In the genomic region with DNA sequence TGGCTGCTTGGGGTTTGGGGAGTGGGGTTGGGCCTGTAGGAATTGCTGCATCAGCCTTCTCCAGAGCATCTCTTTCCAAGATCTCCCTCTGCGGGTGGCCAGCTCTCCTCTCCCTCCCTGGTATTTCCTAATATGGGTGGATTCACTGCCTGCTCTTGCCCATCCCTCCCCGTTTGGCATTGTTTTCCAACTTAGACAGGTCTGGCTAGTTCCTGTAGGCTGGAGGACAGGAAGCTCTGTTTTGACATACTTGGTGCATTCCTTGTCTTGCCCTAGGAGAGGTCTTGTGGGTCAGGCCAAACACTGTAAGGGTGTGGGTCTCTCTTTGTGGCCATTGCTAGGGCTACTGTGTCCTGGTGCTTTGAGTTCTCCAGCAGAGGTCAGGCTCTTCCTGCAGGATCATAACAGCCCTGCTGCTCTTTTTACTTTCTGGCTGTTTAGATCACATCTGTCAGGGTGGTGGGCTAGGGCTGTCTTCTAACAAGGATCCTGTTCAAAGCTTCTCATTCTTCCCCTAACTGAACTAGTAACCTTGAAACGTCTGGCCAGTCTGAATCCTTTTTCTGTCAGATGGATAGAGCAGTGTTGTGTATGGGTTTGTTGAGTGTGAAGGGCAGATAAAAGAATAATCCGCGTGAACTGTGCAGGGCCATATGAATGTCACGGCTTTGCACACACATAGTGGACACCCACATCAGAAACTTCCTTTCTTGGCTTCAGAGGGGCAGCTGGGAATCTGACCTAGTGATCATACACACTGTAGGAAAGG, we compare ENCODE assay signal across 8 cellular contexts. TPM values are rescaled to one million over a fixed set of nuclear protein-coding genes. Genes with fewer than 3 reads are reported as not detected.
DNase-seq lines count a peak whose midpoint lies in the region; ATAC-seq, FAIRE-seq and TF ChIP-seq lines count a peak whose summit lies in the region.

No MANE protein-coding gene starts in this region.

- H3K4me1 ChIP-seq in SK-N-SH (ENCODE audit: control insufficient read depth in 1 of 2, insufficient read depth in 2 of 2, low read depth in 1 of 2, low read length in 1 of 2) (peaks cover 0 to 5% of the 10 kb centered on the region in 2 experiments; a peak in 1 of 4 replicates), trophoblast cell (ENCODE audit: control insufficient read depth in 1 of 2, insufficient read depth in 2 of 2, low read length in 2 of 2) (peaks cover 6 to 11% of the 10 kb centered on the region in 2 experiments)

- peak overlapping the region; percentile 70 for H2BK12ac ChIP-seq in trophoblast cell (ENCODE audit: low read length)

- CTCF ChIA-PET in SK-N-SH (lab: Yijun Ruan, JAX) = interaction anchor here (0.6 to 3.5 kb wide), 4 partner anchors 12 to 25 kb away, joined by 3 to 14 read pairs (median 4); no protein-coding TSS in a partner anchor

- intact Hi-C loops in posterior vena cava (cut with DNase I) = loop anchor here in 1 of 2 donors (10.0 kb wide), 2 partner anchors 47 to 1553 kb away; no protein-coding TSS in a partner anchor

- no peak overlapping the region for H3K9ac ChIP-seq in SK-N-SH
- H3K9ac ChIP-seq in trophoblast cell (ENCODE audit: low read length) = no peak overlapping the region

- peak overlapping the region; percentile 9 for H2AK5ac ChIP-seq in trophoblast cell (ENCODE audit: low read length)

- H3K23ac ChIP-seq in trophoblast cell (ENCODE audit: low read length) = no peak overlapping the region

- peak overlapping the region; percentile 42 for H4K91ac ChIP-seq in trophoblast cell (ENCODE audit: low read depth, low read length)

- 72% methylated on average over 6 of the region's 6 CpGs for WGBS in SK-N-SH (ENCODE audit: low lambda C conversion rate)
- WGBS in trophoblast cell (ENCODE audit: extremely low coverage, insufficient coverage, insufficient read length) = no CpG with 5 or more reads among the region's 6 CpGs

- no peak for ATAC-seq in HG02852 (IDR thresholded peaks at IDR 0.05; ENCODE audit: unreplicated experiment)

- H3K36me3 ChIP-seq in SK-N-SH (replicated peaks in 1 of 2; ENCODE audit: control insufficient read depth in 1 of 2, insufficient read depth in 2 of 2, low read length in 1 of 2) (peaks cover 35 to 65% of the 10 kb centered on the region in 2 experiments), trophoblast cell (ENCODE audit: control insufficient read depth in 1 of 2, insufficient read depth in 2 of 2, low read length in 2 of 2) (peaks cover 26 to 37% of the 10 kb centered on the region in 2 experiments)

- peaks cover 26% of the 10 kb centered on the region for H4K20me1 ChIP-seq in SK-N-SH (ENCODE audit: insufficient read depth)

- H2BK120ac ChIP-seq in trophoblast cell (ENCODE audit: insufficient read depth, low read length, poor library complexity) = peak overlapping the region; percentile 61

- H2AFZ ChIP-seq in SK-N-SH (ENCODE audit: low read depth) (no peak overlapping the region), trophoblast cell (ENCODE audit: insufficient read depth, low read length, poor library complexity) (no peak overlapping the region)

- H3K4me3 ChIP-seq in SK-N-SH (ENCODE audit: low read depth in 2 of 2, low read length in 1 of 2) (peak overlapping the region in 1 of 2 experiments; percentile 27; a peak in 1 of 4 replicates), foreskin fibroblast (ENCODE audit: low read depth in 1 of 2, low read length in 2 of 2) (no peak overlapping the region), trophoblast cell (ENCODE audit: low read depth, low read length) (no peak overlapping the region)

- TF ChIP-seq CTCF in SK-N-SH (IDR thresholded peaks at IDR 0.05) (peak; percentile 59), foreskin fibroblast (IDR thresholded peaks at IDR 0.05; ENCODE audit: low read depth, low read length) (peak; percentile 81)

- TF ChIP-seq RAD21 in SK-N-SH (IDR thresholded peaks at IDR 0.05; ENCODE audit: low read length) = peak; percentile 42

- no peaks in the 10 kb centered on the region for H3K27me3 ChIP-seq in SK-N-SH (ENCODE audit: insufficient read depth)
- no peaks in the 10 kb centered on the region for H3K27me3 ChIP-seq in trophoblast cell (ENCODE audit: insufficient read depth, low read length)

- peak overlapping the region; percentile 55 for H3K14ac ChIP-seq in trophoblast cell (ENCODE audit: low read length)

- H2BK5ac ChIP-seq in trophoblast cell (ENCODE audit: low read depth, low read length, poor library complexity) = peak overlapping the region; percentile 90

- POLR2A ChIA-PET in SK-N-SH (lab: Yijun Ruan, JAX) = no interaction called here

- H3K4ac ChIP-seq in trophoblast cell (ENCODE audit: low read depth, low read length) = no peak overlapping the region

- no peak for TF ChIP-seq EP300 in SK-N-SH (IDR thresholded peaks at IDR 0.05; ENCODE audit: borderline replicate concordance in 1 of 2, low read depth in 1 of 2, low read length in 1 of 2)

- peak overlapping the region; percentile 44 for H4K8ac ChIP-seq in trophoblast cell (ENCODE audit: low read depth, low read length)

- H3K18ac ChIP-seq in trophoblast cell (ENCODE audit: low read length) = peak overlapping the region; percentile 42

- DNase-seq in EL (peak; percentile 81), SK-N-SH (no peak), foreskin fibroblast (peak; percentile 26 to 54), trophoblast cell (peak; percentile 96 to 98), posterior vena cava (ENCODE audit: low spot score) (no peak), NCI-H187 treated with DMSO at 0.1 percent for 48 hours (lab: John Stamatoyannopoulos, UW) (no peak), GM12891 (ENCODE audit: insufficient read length, low spot score) (no peak)

- H3K9me3 ChIP-seq in SK-N-SH (no peaks in the 10 kb centered on the region), trophoblast cell (ENCODE audit: insufficient read depth, low read depth, low read length) (no peaks in the 10 kb centered on the region)

- peak overlapping the region in 1 of 2 experiments; percentile 11; a peak in 1 of 4 replicates for H3K27ac ChIP-seq in SK-N-SH (ENCODE audit: low read depth in 2 of 2, low read length in 1 of 2)
- H3K27ac ChIP-seq in trophoblast cell (ENCODE audit: low read depth, low read length) = peak overlapping the region; percentile 88

- H4K12ac ChIP-seq in trophoblast cell (ENCODE audit: low read depth, low read length) = no peak overlapping the region

- FAIRE-seq in GM12891 (lab: Jason Lieb, UNC) = no peak

- TF ChIP-seq POLR2A in GM12891 (IDR thresholded peaks at IDR 0.05; ENCODE audit: low read depth, low read length) = no peak

- H3K79me2 ChIP-seq in SK-N-SH (ENCODE audit: insufficient read depth) (peaks cover 29% of the 10 kb centered on the region), trophoblast cell (ENCODE audit: control insufficient read depth, insufficient read depth, low read length, poor library complexity) (peaks cover 2% of the 10 kb centered on the region)

- H3F3A ChIP-seq in SK-N-SH (replicated peaks; ENCODE audit: insufficient read depth) = peaks cover 10% of the 10 kb centered on the region

- peaks cover 23% of the 10 kb centered on the region for H3K79me1 ChIP-seq in trophoblast cell (ENCODE audit: low read length)

- no peak overlapping the region for H3K4me2 ChIP-seq in SK-N-SH
- no peak overlapping the region for H3K4me2 ChIP-seq in trophoblast cell (ENCODE audit: low read length)

- H3K9me2 ChIP-seq in SK-N-SH = no peaks in the 10 kb centered on the region

TF ChIP-seq in SK-N-SH, 30 proteins besides CTCF, POLR2A, EP300 and RAD21:
- TF ChIP-seq SMC3 (IDR thresholded peaks at IDR 0.05; ENCODE audit: low read depth, low read length) (peak; percentile 17; the same call in 1 of the 2 replicates), MAX (IDR thresholded peaks at IDR 0.05; ENCODE audit: low read depth) (no peak), TEAD4 (IDR thresholded peaks at IDR 0.05; ENCODE audit: borderline replicate concordance, insufficient read depth) (no peak)

TF ChIP-seq in GM12891, 5 proteins besides CTCF, POLR2A, EP300 and RAD21:
- TF ChIP-seq POLR2AphosphoS5 (IDR thresholded peaks at IDR 0.05; ENCODE audit: low read depth, low read length) (no peak), TAF1 (IDR thresholded peaks at IDR 0.05; ENCODE audit: low read depth, low read length) (no peak), POU2F2 (IDR thresholded peaks at IDR 0.05; ENCODE audit: low read depth, low read length) (no peak), PAX5 (IDR thresholded peaks at IDR 0.05; ENCODE audit: insufficient read depth, low read length, severe bottlenecking) (no peak), SPI1 (IDR thresholded peaks at IDR 0.05; ENCODE audit: low read depth, low read length) (no peak)

RNA-seq across cellular contexts. Expression of gene MICALL1, which starts 18.3 kb away (rescaled TPM):
- 12.9 and 15.2 TPM in 2 replicates for polyA plus RNA-seq in SK-N-SH (2012; rRNA removed)
- 6.2 and 12.1 TPM in 2 replicates for polyA plus RNA-seq in SK-N-SH (2012; cell fraction: cytosol; rRNA removed)
- 26.6 and 28.9 TPM in 2 replicates for polyA plus RNA-seq in SK-N-SH (2012; cell fraction: nucleus; rRNA removed)
- 103 and 108 TPM in 2 replicates for polyA plus RNA-seq in trophoblast cell (2013)
- total RNA-seq in posterior vena cava = 10 to 100 TPM; 77.0 to 80.8 TPM
- polyA plus RNA-seq in GM12891 (2012; ENCODE audit: low read depth, missing spikeins) = 6.9 TPM

RNA-seq across cellular contexts. Expression of gene EIF3L, which starts 38.6 kb away (rescaled TPM):
- polyA plus RNA-seq in SK-N-SH (2012; rRNA removed) = 478 and 642 TPM in 2 replicates
- 510 and 587 TPM in 2 replicates for polyA plus RNA-seq in SK-N-SH (2012; cell fraction: cytosol; rRNA removed)
- polyA plus RNA-seq in SK-N-SH (2012; cell fraction: nucleus; rRNA removed) = 152 and 266 TPM in 2 replicates
- 550 and 552 TPM in 2 replicates for polyA plus RNA-seq in trophoblast cell (2013)
- 100 to 1,000 TPM; 260 to 267 TPM for total RNA-seq in posterior vena cava
- polyA plus RNA-seq in GM12891 (2012; ENCODE audit: low read depth, missing spikeins) = 1,013 TPM

RNA-seq across cellular contexts. Expression of gene ANKRD54, which starts 43.7 kb away (rescaled TPM):
- polyA plus RNA-seq in SK-N-SH (2012; rRNA removed) = 27.5 and 27.6 TPM in 2 replicates
- polyA plus RNA-seq in SK-N-SH (2012; cell fraction: cytosol; rRNA removed) = 15.9 and 21.5 TPM in 2 replicates
- polyA plus RNA-seq in SK-N-SH (2012; cell fraction: nucleus; rRNA removed) = 57.6 and 61.4 TPM in 2 replicates
- 12.6 and 12.9 TPM in 2 replicates for polyA plus RNA-seq in trophoblast cell (2013)
- 10 to 100 TPM; 13.3 to 15.1 TPM for total RNA-seq in posterior vena cava
- polyA plus RNA-seq in GM12891 (2012; ENCODE audit: low read depth, missing spikeins) = 9.2 TPM

Comparison
In these comparisons a context has a peak if more than half of its experiments do, and no peak if none do; other contexts are left out.
1. DNase-seq: peak in EL (single experiment), foreskin fibroblast (2 of 2) and trophoblast cell (2 of 2); none in SK-N-SH (single experiment), posterior vena cava (single experiment), NCI-H187 treated with DMSO at 0.1 percent for 48 hours (single experiment) and GM12891 (single experiment).